ENCODE assay signal across 10 cellular contexts in the genomic region with DNA sequence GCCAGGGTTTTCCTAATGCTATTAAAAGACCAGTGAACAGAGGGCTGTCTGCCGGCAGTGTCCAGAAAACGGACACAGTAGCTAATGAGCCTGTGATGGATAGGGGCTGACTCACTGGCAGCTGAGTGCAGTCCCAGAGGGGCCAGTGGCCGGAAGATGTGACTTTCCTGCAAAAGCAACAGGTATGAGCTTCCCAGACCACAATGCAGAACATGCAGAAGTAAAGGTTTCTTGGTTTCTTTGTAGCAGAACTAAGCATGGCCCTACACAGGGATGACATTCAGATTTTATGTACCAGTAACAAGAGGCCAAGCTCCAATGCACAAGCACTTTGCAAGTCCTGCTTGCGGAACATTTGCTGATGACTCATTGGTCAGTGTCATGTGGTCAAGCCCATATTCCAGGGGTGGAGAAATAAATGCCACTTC.
DNase-seq lines count a peak whose midpoint lies in the region; ATAC-seq, FAIRE-seq and TF ChIP-seq lines count a peak whose summit lies in the region.
"Had no signal": no experiment of that assay in that cellular context is flagged by ENCODE, and none has a peak within 500 bp of the region (broad histone marks: within the 10 kb centered on the region; RNA-seq: fewer than 3 reads in every experiment).

No MANE protein-coding gene starts in this region.

- in situ Hi-C loops in GM23248 (cut with MboI), result no loop called here

- H3K4me2 ChIP-seq in GM23248 (ENCODE audit: unreplicated experiment) (no peak overlapping the region), PC-9 (peak overlapping the region; percentile 67), smooth muscle cell (peak overlapping the region; percentile 0)

- H3K9me2 ChIP-seq in GM23248 (ENCODE audit: insufficient read depth) (no peaks in the 10 kb centered on the region), PC-9 (ENCODE audit: insufficient read depth) (no peaks in the 10 kb centered on the region)

- H3K27me3 ChIP-seq in GM23248 (replicated peaks; ENCODE audit: insufficient read depth), result peaks cover 48% of the 10 kb centered on the region
- H3K27me3 ChIP-seq in PC-9 (ENCODE audit: insufficient read depth, low read depth), result no peaks in the 10 kb centered on the region
- peaks cover 26% of the 10 kb centered on the region for H3K27me3 ChIP-seq in smooth muscle cell (ENCODE audit: low read depth)

- H3F3A ChIP-seq in GM23248 (ENCODE audit: insufficient read depth) (no peaks in the 10 kb centered on the region), PC-9 (ENCODE audit: insufficient read depth, low read depth) (peaks cover 15% of the 10 kb centered on the region; the same call in 1 of the 2 replicates), smooth muscle cell (ENCODE audit: low read depth) (no peaks in the 10 kb centered on the region)

- FAIRE-seq in D721Med (lab: Jason Lieb, UNC), result no peak

- peak; percentile 37 for DNase-seq in GM23248
- peak; percentile 41 to 71 for DNase-seq in PC-9
- peak; percentile 31 for DNase-seq in fibroblast of the aortic adventitia (ENCODE audit: low read depth)
- no peak for DNase-seq in smooth muscle cell (lab: John Stamatoyannopoulos, UW; ENCODE audit: unreplicated experiment)
- DNase-seq in activated CD4-positive, alpha-beta T cell treated with anti-CD3 and anti-CD28 coated beads for 36 hours, result no peak
- DNase-seq in D721Med (ENCODE audit: insufficient read length, low spot score), result no peak
- DNase-seq: caudate nucleus, NCI-H1930 had no signal

- POLR2A ChIA-PET in PC-9 (lab: Charles Lee; ENCODE audit: unreplicated experiment), result no interaction called here
- POLR2A ChIA-PET in activated CD4-positive, alpha-beta T cell treated with anti-CD3 and anti-CD28 coated beads for 36 hours (lab: Charles Lee), result no interaction called here

- no peaks in the 10 kb centered on the region for H4K20me1 ChIP-seq in GM23248 (ENCODE audit: insufficient read depth)
- H4K20me1 ChIP-seq in PC-9 (ENCODE audit: insufficient read depth), result no peaks in the 10 kb centered on the region
- H4K20me1 ChIP-seq in smooth muscle cell (ENCODE audit: low read depth), result no peaks in the 10 kb centered on the region

- H3K9ac ChIP-seq in GM23248, result no peak overlapping the region
- H3K9ac ChIP-seq in smooth muscle cell (ENCODE audit: low read depth), result no peak overlapping the region

- peaks cover 6% of the 10 kb centered on the region for H3K4me1 Mint-ChIP-seq in activated CD4-positive, alpha-beta T cell treated with anti-CD3 and anti-CD28 coated beads for 36 hours

- no peaks in the 10 kb centered on the region for H3K36me3 ChIP-seq in GM23248 (ENCODE audit: low read depth)
- H3K36me3 ChIP-seq in PC-9 (ENCODE audit: low read depth), result no peaks in the 10 kb centered on the region
- H3K36me3 ChIP-seq in smooth muscle cell (ENCODE audit: low read depth), result no peaks in the 10 kb centered on the region

- intact Hi-C loops in PC-9 (cut with micrococcal nuclease; ENCODE audit: unreplicated experiment), result no loop called here
- intact Hi-C loops in activated CD4-positive, alpha-beta T cell treated with anti-CD3 and anti-CD28 coated beads for 36 hours (cut with DNase I, micrococcal nuclease), result no loop called here

- H3K4me1 ChIP-seq in GM23248 (ENCODE audit: insufficient read depth) (no peaks in the 10 kb centered on the region), PC-9 (replicated peaks; ENCODE audit: insufficient read depth) (peaks cover 16% of the 10 kb centered on the region), smooth muscle cell (ENCODE audit: low read depth) (no peaks in the 10 kb centered on the region)

- ATAC-seq in activated CD4-positive, alpha-beta T cell treated with anti-CD3 and anti-CD28 coated beads for 36 hours, result no peak
- no peak for ATAC-seq in HG03025 (IDR thresholded peaks at IDR 0.05; ENCODE audit: low FRiP score, unreplicated experiment)
- no peak for ATAC-seq in HG02763 (IDR thresholded peaks at IDR 0.05; ENCODE audit: unreplicated experiment)

- CTCF ChIA-PET in PC-9 (lab: Charles Lee), result interaction anchor here (0.6 kb wide), 1 partner anchor 76 kb away, joined by 15 read pairs; no protein-coding TSS in a partner anchor
- CTCF ChIA-PET in activated CD4-positive, alpha-beta T cell treated with anti-CD3 and anti-CD28 coated beads for 36 hours (lab: Charles Lee), result no interaction called here

- no peak for TF ChIP-seq CTCF in PC-9 (conservative IDR thresholded peaks at IDR 0.05)
- no peak for TF ChIP-seq CTCF in fibroblast of the aortic adventitia (IDR thresholded peaks at IDR 0.05; ENCODE audit: insufficient read depth, low read length)
- TF ChIP-seq CTCF in smooth muscle cell (IDR thresholded peaks at IDR 0.05; ENCODE audit: borderline replicate concordance, insufficient read depth, poor library complexity, severe bottlenecking), result no peak
- no peak for TF ChIP-seq CTCF in D721Med (IDR thresholded peaks at IDR 0.05; ENCODE audit: insufficient read depth, missing control alignments)

- H3K27ac ChIP-seq in GM23248 (no peak overlapping the region), PC-9 (no peak overlapping the region), smooth muscle cell (ENCODE audit: low read depth) (no peak overlapping the region)

- H3K36me3 Mint-ChIP-seq in activated CD4-positive, alpha-beta T cell treated with anti-CD3 and anti-CD28 coated beads for 36 hours (ENCODE audit: low read depth), result no peaks in the 10 kb centered on the region

- H3K4me3 ChIP-seq in GM23248 (no peak overlapping the region), PC-9 (no peak overlapping the region; the same call in 1 of the 2 replicates), fibroblast of the aortic adventitia (ENCODE audit: low read depth, low read length) (no peak overlapping the region), smooth muscle cell (no peak overlapping the region)

- 41 to 58% methylated on average over 4 of the region's 4 CpGs for WGBS in GM23248 (ENCODE audit: low coverage in 1 of 2, low lambda C conversion rate in 2 of 2, missing lambda C conversion rate in 2 of 2), 2 experiments
- WGBS in smooth muscle cell (ENCODE audit: low lambda C conversion rate), result 20% methylated on average over 4 of the region's 4 CpGs

- no peaks in the 10 kb centered on the region for H3K9me3 Mint-ChIP-seq in activated CD4-positive, alpha-beta T cell treated with anti-CD3 and anti-CD28 coated beads for 36 hours (ENCODE audit: low read depth)

- H3K4me3 Mint-ChIP-seq in activated CD4-positive, alpha-beta T cell treated with anti-CD3 and anti-CD28 coated beads for 36 hours, result no peak overlapping the region

- H3K9me3 ChIP-seq in GM23248 (ENCODE audit: low read depth), result no peaks in the 10 kb centered on the region
- H3K9me3 ChIP-seq in PC-9 (ENCODE audit: insufficient read depth, low read depth), result no peaks in the 10 kb centered on the region; the same call in 1 of the 2 replicates
- H3K9me3 ChIP-seq in smooth muscle cell (replicated peaks; ENCODE audit: low read depth), result no peaks in the 10 kb centered on the region

- H3K27ac Mint-ChIP-seq in activated CD4-positive, alpha-beta T cell treated with anti-CD3 and anti-CD28 coated beads for 36 hours, result no peak overlapping the region

- H3K27me3 Mint-ChIP-seq in activated CD4-positive, alpha-beta T cell treated with anti-CD3 and anti-CD28 coated beads for 36 hours, result peaks cover 32% of the 10 kb centered on the region

- BruUV-seq in PC-9 (replicated peaks; lab: Mats Ljungman, UMichigan), result no TSS peak

- H3K79me2 ChIP-seq in GM23248 (ENCODE audit: insufficient read depth), result no peaks in the 10 kb centered on the region
- no peaks in the 10 kb centered on the region for H3K79me2 ChIP-seq in PC-9 (ENCODE audit: low read depth)
- H3K79me2 ChIP-seq in smooth muscle cell (ENCODE audit: low read depth), result no peaks in the 10 kb centered on the region

- H2AFZ ChIP-seq in GM23248 (no peak overlapping the region), PC-9 (no peak overlapping the region), smooth muscle cell (ENCODE audit: low read depth) (no peak overlapping the region)

Comparison
In these comparisons a context has a peak if more than half of its experiments do, and no peak if none do; other contexts are left out.
1. DNase-seq: peak in GM23248 (single experiment), PC-9 (2 of 2) and fibroblast of the aortic adventitia (single experiment); none in smooth muscle cell (single experiment), activated CD4-positive, alpha-beta T cell treated with anti-CD3 and anti-CD28 coated beads for 36 hours (single experiment) and D721Med (single experiment).